17 cellular contexts compared by ENCODE assay signal in the genomic region with DNA sequence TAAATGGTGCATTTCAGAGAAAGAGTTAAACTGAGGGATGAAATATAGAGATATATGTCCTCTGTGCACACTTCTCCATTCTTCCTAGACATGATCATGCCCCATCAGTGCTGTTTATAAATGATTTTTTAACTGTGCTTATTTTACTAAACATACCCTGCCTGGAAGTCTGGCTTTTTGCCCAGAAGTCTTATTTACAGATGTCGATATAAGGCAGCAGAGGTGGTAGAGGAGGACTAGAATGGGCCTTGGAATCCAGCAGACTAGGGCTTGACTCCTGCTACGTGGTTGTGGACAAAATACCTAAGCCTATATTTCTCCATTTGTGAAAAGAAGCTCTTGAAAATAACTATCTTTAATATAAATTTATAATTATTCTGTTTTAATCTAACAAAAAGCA.
A peak's percentile ranks its signal among the peaks of the same experiment; 100 is the strongest.
DNase-seq lines count a peak whose midpoint lies in the region; ATAC-seq and TF ChIP-seq lines count a peak whose summit lies in the region.
"Had no signal": no experiment of that assay in that cellular context is flagged by ENCODE, and none has a peak within 500 bp of the region (broad histone marks: within the 10 kb centered on the region; RNA-seq: fewer than 3 reads in every experiment).

No MANE protein-coding gene starts in this region.

- ATAC-seq in GM21737 (IDR thresholded peaks at IDR 0.05; ENCODE audit: unreplicated experiment) (no peak), HG02840 (IDR thresholded peaks at IDR 0.05; ENCODE audit: low FRiP score, unreplicated experiment) (no peak)
- ATAC-seq: Right ventricle myocardium inferior, T-cell had no signal

- DNase-seq in DMS153 treated with DMSO at 0.1 percent for 48 hours (lab: John Stamatoyannopoulos, UW; ENCODE audit: unreplicated experiment) (peak; percentile 25), NCI-H2081 (lab: John Stamatoyannopoulos, UW) (peak; percentile 82 to 90), NCI-H748 (lab: John Stamatoyannopoulos, UW; ENCODE audit: unreplicated experiment) (peak; percentile 83), fibroblast of the conjunctiva (ENCODE audit: low read depth) (peak; percentile 3), RKO (ENCODE audit: low spot score) (no peak), foreskin fibroblast (no peak)
- DNase-seq: DMS79 treated with DMSO at 0.1 percent for 48 hours, GM23248, HCEC 1CT, NCI-H1930, NCI-H774, SK-N-SH, T-cell, T-helper 9 cell had no signal

- H3K4me3 ChIP-seq in foreskin fibroblast (ENCODE audit: low read depth in 1 of 2, low read length in 2 of 2): no peak overlapping the region
- H3K4me3 ChIP-seq: GM23248 had no signal

- no peak for TF ChIP-seq CTCF in foreskin fibroblast (IDR thresholded peaks at IDR 0.05; ENCODE audit: low read depth, low read length)

Comparison
In these comparisons a context has a peak if more than half of its experiments do, and no peak if none do; other contexts are left out.
1. DNase-seq: peak in DMS153 treated with DMSO at 0.1 percent for 48 hours (single experiment), NCI-H2081 (2 of 2), NCI-H748 (single experiment) and fibroblast of the conjunctiva (single experiment); none in RKO (single experiment) and foreskin fibroblast (0 of 2).